Comparison of ENCODE assay signal across 29 cellular contexts in genomic region chr13:98785405-98785804, GRCh38. TPM values are rescaled to one million over a fixed set of nuclear protein-coding genes. Genes with fewer than 3 reads are reported as not detected.
"Had no signal": no experiment of that assay in that cellular context is flagged by ENCODE, and none has a peak within 500 bp of the region (broad histone marks: within the 10 kb centered on the region; RNA-seq: fewer than 3 reads in every experiment).

No MANE protein-coding gene starts in this region.

- H3K27ac ChIP-seq: brain microvascular endothelial cell, SJCRH30, VCaP had no signal

- DNase-seq: activated CD4-positive, alpha-beta memory T cell treated with anti-CD3 and anti-CD28 coated beads, Interleukin-2, amount 10 ng/mL, durations not matched to agents 7 days and 5 days; activated CD4-positive, alpha-beta T cell treated with anti-CD3 and anti-CD28 coated beads for 36 hours; activated CD4-positive, alpha-beta T cell treated with anti-CD3 and anti-CD28 coated beads, Interleukin-2, amount 50 U/mL, for 1 hour; activated gamma-delta T cell; activated naive CD4-positive, alpha-beta T cell treated with anti-CD3 and anti-CD28 coated beads for 36 hours; activated T-cell treated with anti-CD3 and anti-CD28 coated beads for 4 hours; activated T-cell treated with anti-CD3 and anti-CD28 coated beads, Interleukin-2, amount 50 U/mL, for 48 hours; amygdala; brain microvascular endothelial cell; Karpas-422; NCI-H1105 treated with DMSO at 0.1 percent for 48 hours; NCI-H1436 treated with DMSO at 0.1 percent for 48 hours; NCI-H187; NCI-H2081; NCI-H2171; NCI-H345; NCI-H510A; NCI-H526 treated with DMSO at 0.1 percent for 48 hours; NCI-H82; SK-N-SH; T-helper 1 cell had no signal

- H3K27me3 ChIP-seq: brain microvascular endothelial cell, SJCRH30 had no signal

- H3K4me2 ChIP-seq: SK-N-SH had no signal

- H3K9me3 ChIP-seq: SJCRH30, SK-N-SH had no signal

- H3K9ac ChIP-seq: SK-N-SH had no signal

- FAIRE-seq: K562 had no signal

- H3K4me3 ChIP-seq: K562, SJCRH30 had no signal

- H3K36me3 ChIP-seq: brain microvascular endothelial cell, SJCRH30 had no signal

RNA-seq across cellular contexts. Expression of gene SLC15A1, which starts 32.9 kb away (rescaled TPM):
- total RNA-seq: activated CD4-positive, alpha-beta memory T cell treated with anti-CD3 and anti-CD28 coated beads, Interleukin-2, amount 10 ng/mL, durations not matched to agents 7 days and 5 days; activated CD4-positive, alpha-beta T cell treated with anti-CD3 and anti-CD28 coated beads for 36 hours; activated CD8-positive, alpha-beta memory T cell treated with anti-CD3 and anti-CD28 coated beads for 36 hours; activated naive CD4-positive, alpha-beta T cell treated with anti-CD3 and anti-CD28 coated beads for 36 hours; activated T-helper 17 cell treated with anti-CD3 and anti-CD28 coated beads, Interleukin-2, amount 50 U/mL, for 72 hours; cardiac septum; K562; OCI-LY7; T-helper 2 cell treated with Interferon-gamma antibody and Interleukin-4, amounts not matched to agents 100 ng/mL and 5 ng/mL, for 36 hours had no signal
- polyA plus RNA-seq: K562, SK-N-SH had no signal
